ENCODE assay signal across 1 cellular context in genomic region chr11:134272381-134273316, GRCh38.
A peak's percentile ranks its signal among the peaks of the same experiment; 100 is the strongest.
TF ChIP-seq lines count a peak whose summit lies in the region.

No MANE protein-coding gene starts in this region.

TF ChIP-seq in HepG2, 621 proteins besides CTCF, POLR2A, EP300 and RAD21 (continued from another document and continues in another):
- no peak for TF ChIP-seq ZBTB34 (CRISPR knock-in tag; IDR thresholded peaks at IDR 0.05)
- TF ChIP-seq POGZ (CRISPR knock-in tag; IDR thresholded peaks at IDR 0.05) = no peak
- TF ChIP-seq SIX1 (CRISPR knock-in tag; IDR thresholded peaks at IDR 0.05; ENCODE audit: borderline replicate concordance) = peak; percentile 45; the same call in 1 of the 2 replicates
- no peak for TF ChIP-seq ZBTB49 (CRISPR knock-in tag; IDR thresholded peaks at IDR 0.05; ENCODE audit: borderline replicate concordance)
- TF ChIP-seq ZNF609 (CRISPR knock-in tag; IDR thresholded peaks at IDR 0.05; ENCODE audit: borderline replicate concordance) = peak; percentile 70
- TF ChIP-seq TOE1 (CRISPR knock-in tag; IDR thresholded peaks at IDR 0.05) = 0 out of 2 replicates have a peak, but pooled peaks have one; percentile 29
- no peak for TF ChIP-seq ATF5 (CRISPR knock-in tag; IDR thresholded peaks at IDR 0.05; ENCODE audit: low read depth)
- TF ChIP-seq RFX1 (IDR thresholded peaks at IDR 0.05) = no peak
- no peak for TF ChIP-seq RFX3 (CRISPR knock-in tag; IDR thresholded peaks at IDR 0.05)
- no peak for TF ChIP-seq JUND (CRISPR knock-in tag; IDR thresholded peaks at IDR 0.05)
- TF ChIP-seq KDM1A (CRISPR knock-in tag; IDR thresholded peaks at IDR 0.05) = no peak
- no peak for TF ChIP-seq BORCS8-MEF2B (CRISPR knock-in tag; IDR thresholded peaks at IDR 0.05)
- no peak for TF ChIP-seq ZFP36L2 (CRISPR knock-in tag; IDR thresholded peaks at IDR 0.05)
- no peak for TF ChIP-seq ZMAT5 (CRISPR knock-in tag; IDR thresholded peaks at IDR 0.05; ENCODE audit: borderline replicate concordance, low read depth)
- no peak for TF ChIP-seq MED13 (CRISPR knock-in tag; IDR thresholded peaks at IDR 0.05)
- no peak for TF ChIP-seq MED8 (CRISPR knock-in tag; IDR thresholded peaks at IDR 0.05; ENCODE audit: insufficient replicate concordance)
- no peak for TF ChIP-seq SETDB1 (CRISPR knock-in tag; IDR thresholded peaks at IDR 0.05; ENCODE audit: borderline replicate concordance)
- TF ChIP-seq NFIB (CRISPR knock-in tag; IDR thresholded peaks at IDR 0.05; ENCODE audit: borderline replicate concordance) = no peak
- TF ChIP-seq ZNF484 (CRISPR knock-in tag; IDR thresholded peaks at IDR 0.05; ENCODE audit: borderline replicate concordance, low read depth) = no peak
- TF ChIP-seq IKZF1 (IDR thresholded peaks at IDR 0.05) = no peak
- no peak for TF ChIP-seq GATAD1 (CRISPR knock-in tag; IDR thresholded peaks at IDR 0.05)
- no peak for TF ChIP-seq MAF1 (CRISPR knock-in tag; IDR thresholded peaks at IDR 0.05; ENCODE audit: borderline replicate concordance)
- TF ChIP-seq IKZF4 (CRISPR knock-in tag; IDR thresholded peaks at IDR 0.05; ENCODE audit: borderline replicate concordance, low read depth, not compliant biosample characterization) = no peak
- no peak for TF ChIP-seq U2AF1 (optimal IDR thresholded peaks at IDR 0.05; ENCODE audit: low read depth, low read length)
- TF ChIP-seq PATZ1 (CRISPR knock-in tag; IDR thresholded peaks at IDR 0.05) = 0 out of 2 replicates have a peak, but pooled peaks have one; percentile 15
- TF ChIP-seq ZIK1 (CRISPR knock-in tag; IDR thresholded peaks at IDR 0.05; ENCODE audit: borderline replicate concordance, low read depth) = no peak
- TF ChIP-seq ZMYM2 (CRISPR knock-in tag; IDR thresholded peaks at IDR 0.05) = 0 out of 2 replicates have a peak, but pooled peaks have one; percentile 26
- peak; percentile 71 for TF ChIP-seq PAXIP1 (CRISPR knock-in tag; conservative IDR thresholded peaks at IDR 0.05)
- TF ChIP-seq TFDP2 (CRISPR knock-in tag; IDR thresholded peaks at IDR 0.05) = peak; percentile 61; the same call in 1 of the 2 replicates
- peak; percentile 58; the same call in 1 of the 2 replicates for TF ChIP-seq SMAD3 (CRISPR knock-in tag; IDR thresholded peaks at IDR 0.05)
- no peak for TF ChIP-seq ZNF253 (CRISPR knock-in tag; IDR thresholded peaks at IDR 0.05; ENCODE audit: borderline replicate concordance)
- TF ChIP-seq ZNF343 (CRISPR knock-in tag; IDR thresholded peaks at IDR 0.05) = no peak
- no peak for TF ChIP-seq FOXM1 (CRISPR knock-in tag; IDR thresholded peaks at IDR 0.05)
- TF ChIP-seq ZNF513 (CRISPR knock-in tag; conservative IDR thresholded peaks at IDR 0.05) = no peak
- TF ChIP-seq TCF12 (IDR thresholded peaks at IDR 0.05) = no peak
- TF ChIP-seq TCF12 (CRISPR knock-in tag; IDR thresholded peaks at IDR 0.05) = no peak
- TF ChIP-seq ZBTB43 (CRISPR knock-in tag; conservative IDR thresholded peaks at IDR 0.05) = 0 out of 2 replicates have a peak, but pooled peaks have one; percentile 28
- no peak for TF ChIP-seq KLF6 (CRISPR knock-in tag; IDR thresholded peaks at IDR 0.05)
- TF ChIP-seq ZNF710 (CRISPR knock-in tag; IDR thresholded peaks at IDR 0.05; ENCODE audit: borderline replicate concordance) = no peak
